In genomic region chr7:37229381-37229780, GRCh38 we compare ENCODE assay signal across 18 cellular contexts.
DNase-seq lines count a peak whose midpoint lies in the region; ATAC-seq, FAIRE-seq and TF ChIP-seq lines count a peak whose summit lies in the region.
"Had no signal": no experiment of that assay in that cellular context is flagged by ENCODE, and none has a peak within 500 bp of the region (broad histone marks: within the 10 kb centered on the region; RNA-seq: fewer than 3 reads in every experiment).

No MANE protein-coding gene starts in this region.

- intact Hi-C loops in left ventricle myocardium inferior (cut with micrococcal nuclease) (no loop called here), left ventricle myocardium superior (cut with micrococcal nuclease) (no loop called here), Calu3 (cut with micrococcal nuclease; ENCODE audit: unreplicated experiment) (no loop called here)

- no peak for TF ChIP-seq CTCF in left ventricle myocardium inferior (IDR thresholded peaks at IDR 0.05; ENCODE audit: borderline replicate concordance)
- no peak for TF ChIP-seq CTCF in Calu3 (IDR thresholded peaks at IDR 0.05; ENCODE audit: unreplicated experiment)
- no peak for TF ChIP-seq CTCF in foreskin fibroblast (IDR thresholded peaks at IDR 0.05; ENCODE audit: low read depth, low read length)

- peaks cover 81% of the 10 kb centered on the region for H3K27me3 Mint-ChIP-seq in Calu3 (ENCODE audit: unreplicated experiment)
- H3K27me3 Mint-ChIP-seq: CD4-positive, alpha-beta T cell had no signal

- H3K36me3 ChIP-seq in left ventricle myocardium inferior: no peaks in the 10 kb centered on the region
- H3K36me3 ChIP-seq: HAP-1 had no signal

- H3K4me3 ChIP-seq in left ventricle myocardium inferior (no peak overlapping the region), foreskin fibroblast (ENCODE audit: low read depth in 1 of 2, low read length in 2 of 2) (no peak overlapping the region)
- H3K4me3 ChIP-seq: A549, GM12878, GM23248, HAP-1 had no signal

- H3K27me3 ChIP-seq in left ventricle myocardium inferior (ENCODE audit: low read depth): no peaks in the 10 kb centered on the region

- no peak for DNase-seq in left ventricle myocardium inferior
- no peak for DNase-seq in left ventricle myocardium superior
- no peak for DNase-seq in substantia nigra (lab: John Stamatoyannopoulos, UW)
- no peak for DNase-seq in GM19239 (ENCODE audit: insufficient read length, low spot score)
- no peak for DNase-seq in Calu3
- no peak for DNase-seq in foreskin fibroblast
- DNase-seq: AML-193; CD4-positive, alpha-beta T cell; DMS79 treated with DMSO at 0.1 percent for 48 hours; EL; GM23248 had no signal

- H3K4me1 Mint-ChIP-seq in Calu3 (ENCODE audit: low read depth, unreplicated experiment): no peaks in the 10 kb centered on the region

- H3K36me3 Mint-ChIP-seq in Calu3 (ENCODE audit: insufficient read depth, unreplicated experiment): no peaks in the 10 kb centered on the region

- H3K27ac ChIP-seq in left ventricle myocardium inferior (replicated peaks): peak overlapping the region; percentile 17
- H3K27ac ChIP-seq in angular gyrus (ENCODE audit: low read depth, low read length): peak overlapping the region; percentile 58
- peak overlapping the region; percentile 92 for H3K27ac ChIP-seq in substantia nigra (ENCODE audit: low read depth, low read length, poor library complexity, severe bottlenecking)
- H3K27ac ChIP-seq: 22Rv1, A549, C4-2B, GM23248, HL-60 had no signal

- ATAC-seq in left ventricle myocardium superior: no peak
- ATAC-seq: A549, GM12878 had no signal

- FAIRE-seq in GM19239 (lab: Jason Lieb, UNC): no peak
- FAIRE-seq: A549, GM12878 had no signal

- H3K4me1 ChIP-seq in left ventricle myocardium inferior: peaks cover 18% of the 10 kb centered on the region
- H3K4me1 ChIP-seq: A549 had no signal

- H3K27ac Mint-ChIP-seq in Calu3 (ENCODE audit: unreplicated experiment): no peak overlapping the region

- CTCF ChIA-PET in Calu3 (lab: Charles Lee): no interaction called here

- H3K4me3 Mint-ChIP-seq in Calu3 (ENCODE audit: low read depth, unreplicated experiment): no peak overlapping the region
- H3K4me3 Mint-ChIP-seq: CD4-positive, alpha-beta T cell had no signal

- H3K9me3 ChIP-seq in left ventricle myocardium inferior (replicated peaks): no peaks in the 10 kb centered on the region
- H3K9me3 ChIP-seq: A549, HAP-1 had no signal

- no peaks in the 10 kb centered on the region for H3K9me3 Mint-ChIP-seq in Calu3 (ENCODE audit: low read depth, unreplicated experiment)
- H3K9me3 Mint-ChIP-seq: CD4-positive, alpha-beta T cell had no signal

- BruUV-seq in Calu3 (replicated peaks; lab: Mats Ljungman, UMichigan): no TSS peak

Comparison
In these comparisons a context has a peak if more than half of its experiments do, and no peak if none do; other contexts are left out.
1. H3K27ac ChIP-seq: peak in every context shown above with its lines; median percentile 92 in substantia nigra; 58 in angular gyrus; 17 in left ventricle myocardium inferior.